ENCODE assay signal across 16 cellular contexts in the genomic region with DNA sequence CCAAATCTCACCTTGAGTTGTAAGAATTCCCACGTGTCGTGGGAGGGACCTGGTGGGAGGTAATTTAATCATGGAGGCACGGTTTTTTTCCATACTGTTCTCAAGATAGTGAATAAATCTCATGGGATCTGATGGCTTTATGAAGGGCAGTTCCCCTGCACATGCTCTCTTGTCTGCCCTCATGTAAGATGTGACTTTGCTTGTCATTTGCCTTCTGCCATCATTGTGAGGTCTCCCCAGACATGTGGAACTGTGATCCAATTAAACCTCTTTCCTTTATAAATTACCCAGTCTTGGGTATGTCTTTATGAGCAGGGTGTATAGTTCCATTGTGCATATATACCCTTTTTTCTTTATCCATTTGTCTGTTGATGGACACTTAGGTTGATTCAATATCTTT.
DNase-seq lines count a peak whose midpoint lies in the region; ATAC-seq lines count a peak whose summit lies in the region.
"Had no signal": no experiment of that assay in that cellular context is flagged by ENCODE, and none has a peak within 500 bp of the region (broad histone marks: within the 10 kb centered on the region; RNA-seq: fewer than 3 reads in every experiment).

No MANE protein-coding gene starts in this region.

- H3K27ac ChIP-seq in KOPT-K1 (ENCODE audit: low read depth, low read length, poor library complexity, severe bottlenecking) = peak overlapping the region; percentile 21
- H3K27ac ChIP-seq: 22Rv1; A549; BLaER1 treated with 17β-estradiol and CSF1 and Interleukin-3, amounts not matched to agents 10 nM and 100 nM; C4-2B had no signal

- H3K36me3 ChIP-seq in KOPT-K1 (ENCODE audit: insufficient read depth, low read length) = no peaks in the 10 kb centered on the region
- H3K36me3 ChIP-seq: BLaER1 treated with 17β-estradiol and CSF1 and Interleukin-3, amounts not matched to agents 10 nM and 100 nM had no signal

- DNase-seq in NCI-H82 (lab: John Stamatoyannopoulos, UW) (peak; percentile 33), NCI-H82 treated with DMSO at 0.1 percent for 48 hours (lab: John Stamatoyannopoulos, UW; ENCODE audit: unreplicated experiment) (no peak)
- DNase-seq: AML-193; Caco-2; Calu3; CD4-positive, alpha-beta T cell; CD8-positive, alpha-beta T cell; DMS79 treated with DMSO at 0.1 percent for 48 hours; GF-D8 had no signal

- ATAC-seq in GM18520 (IDR thresholded peaks at IDR 0.05; ENCODE audit: unreplicated experiment) (no peak), HG02981 (IDR thresholded peaks at IDR 0.05; ENCODE audit: unreplicated experiment) (no peak)
- ATAC-seq: A549; CD8-positive, alpha-beta T cell had no signal

- H3K9me3 ChIP-seq in KOPT-K1 (ENCODE audit: insufficient read depth, low read length, poor library complexity, severe bottlenecking) = no peaks in the 10 kb centered on the region
- H3K9me3 ChIP-seq: A549; BLaER1 treated with 17β-estradiol and CSF1 and Interleukin-3, amounts not matched to agents 10 nM and 100 nM; Caco-2 had no signal
